Comparison of ENCODE assay signal across 36 cellular contexts in the genomic region with DNA sequence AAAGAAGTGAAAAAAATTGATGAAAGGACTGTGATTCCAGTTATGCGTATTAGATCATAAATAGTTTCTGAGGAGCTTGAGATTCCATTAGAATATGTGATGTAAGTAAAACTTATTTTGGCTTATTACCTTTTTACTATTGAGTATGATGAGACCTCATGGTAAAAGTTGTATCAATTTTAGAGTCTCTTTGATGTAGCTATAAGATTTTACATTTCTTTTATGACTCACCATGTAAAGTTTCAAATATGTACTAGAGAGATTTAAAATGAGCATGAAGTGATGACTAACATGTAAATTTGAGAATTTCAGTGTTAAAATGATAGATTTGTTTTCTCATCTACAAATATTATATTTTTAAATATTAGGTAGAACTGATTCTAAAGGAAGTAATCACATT.
DNase-seq lines count a peak whose midpoint lies in the region; ATAC-seq, FAIRE-seq and TF ChIP-seq lines count a peak whose summit lies in the region.
"Had no signal": no experiment of that assay in that cellular context is flagged by ENCODE, and none has a peak within 500 bp of the region (broad histone marks: within the 10 kb centered on the region; RNA-seq: fewer than 3 reads in every experiment).

No MANE protein-coding gene starts in this region.

- peaks cover 6% of the 10 kb centered on the region for H3K4me1 Mint-ChIP-seq in activated CD4-positive, alpha-beta T cell treated with anti-CD3 and anti-CD28 coated beads for 36 hours
- no peaks in the 10 kb centered on the region for H3K4me1 Mint-ChIP-seq in activated CD4-positive, alpha-beta T cell treated with anti-CD3 and anti-CD28 coated beads, Interleukin-2, amount 10 ng/mL, durations not matched to agents 24 days and 14 days
- H3K4me1 Mint-ChIP-seq: B cell; CD14-positive monocyte; CD4-positive, alpha-beta memory T cell; CD4-positive, CD25-positive, alpha-beta regulatory T cell; CD8-positive, alpha-beta memory T cell had no signal

- H3K27ac Mint-ChIP-seq in activated CD4-positive, alpha-beta T cell treated with anti-CD3 and anti-CD28 coated beads for 36 hours, result no peak overlapping the region
- no peak overlapping the region for H3K27ac Mint-ChIP-seq in activated CD4-positive, alpha-beta T cell treated with anti-CD3 and anti-CD28 coated beads, Interleukin-2, amount 10 ng/mL, durations not matched to agents 24 days and 14 days
- H3K27ac Mint-ChIP-seq in activated naive CD4-positive, alpha-beta T cell treated with anti-CD3 and anti-CD28 coated beads, Interleukin-2, amount 50 U/mL, for 72 hours, result no peak overlapping the region
- H3K27ac Mint-ChIP-seq: B cell; CD14-positive monocyte; CD4-positive, alpha-beta memory T cell; CD4-positive, alpha-beta T cell; CD4-positive, CD25-positive, alpha-beta regulatory T cell; CD8-positive, alpha-beta memory T cell; CD8-positive, alpha-beta T cell had no signal

- TF ChIP-seq POLR2A in A549 (IDR thresholded peaks at IDR 0.05; ENCODE audit: low read length), result no peak

- H3K36me3 Mint-ChIP-seq in activated CD4-positive, alpha-beta T cell treated with anti-CD3 and anti-CD28 coated beads for 36 hours (ENCODE audit: low read depth), result no peaks in the 10 kb centered on the region
- no peaks in the 10 kb centered on the region for H3K36me3 Mint-ChIP-seq in activated CD4-positive, alpha-beta T cell treated with anti-CD3 and anti-CD28 coated beads, Interleukin-2, amount 10 ng/mL, durations not matched to agents 24 days and 14 days (ENCODE audit: low read depth)
- H3K36me3 Mint-ChIP-seq in activated naive CD4-positive, alpha-beta T cell treated with anti-CD3 and anti-CD28 coated beads, Interleukin-2, amount 50 U/mL, for 72 hours, result no peaks in the 10 kb centered on the region
- H3K36me3 Mint-ChIP-seq: CD14-positive monocyte; CD4-positive, alpha-beta memory T cell; CD4-positive, CD25-positive, alpha-beta regulatory T cell; CD8-positive, alpha-beta memory T cell; CD8-positive, alpha-beta T cell had no signal

- FAIRE-seq in A549 (lab: Jason Lieb, UNC), result no peak
- FAIRE-seq: A204.1, D721Med had no signal

- peak; percentile 43 to 60 for ATAC-seq in activated CD4-positive, CD25-positive, alpha-beta regulatory T cell treated with anti-CD3 and anti-CD28 coated beads, Interleukin-2, amount 50 U/mL, for 24 hours
- ATAC-seq in activated CD4-positive, alpha-beta T cell treated with anti-CD3 and anti-CD28 coated beads for 36 hours, result peak; percentile 72
- ATAC-seq in activated naive CD4-positive, alpha-beta T cell treated with anti-CD3 and anti-CD28 coated beads, Interleukin-2, amount 50 U/mL, for 72 hours, result peak; percentile 39 to 92
- no peak for ATAC-seq in A549
- ATAC-seq: CD8-positive, alpha-beta T cell had no signal

- intact Hi-C loops in activated CD4-positive, alpha-beta T cell treated with anti-CD3 and anti-CD28 coated beads for 36 hours (cut with DNase I, micrococcal nuclease), result no loop called here
- intact Hi-C loops in activated CD4-positive, alpha-beta T cell treated with anti-CD3 and anti-CD28 coated beads, Interleukin-2, amount 10 ng/mL, durations not matched to agents 24 days and 14 days (cut with micrococcal nuclease), result no loop called here
- intact Hi-C loops in A673 (cut with micrococcal nuclease; ENCODE audit: unreplicated experiment), result no loop called here

- no peak overlapping the region for H3K4me3 ChIP-seq in A549
- no peak overlapping the region for H3K4me3 ChIP-seq in A673 (ENCODE audit: low read depth, low read length, poor library complexity, severe bottlenecking)
- H3K4me3 ChIP-seq: BLaER1; BLaER1 treated with 17β-estradiol and CSF1 and Interleukin-3, amounts not matched to agents 10 nM and 100 nM had no signal

- no peak overlapping the region for H3K4me2 ChIP-seq in A549
- H3K4me2 ChIP-seq: BLaER1; BLaER1 treated with 17β-estradiol and CSF1 and Interleukin-3, amounts not matched to agents 10 nM and 100 nM had no signal

- H3K27ac ChIP-seq in A549 (no peak overlapping the region), A673 (ENCODE audit: low read depth, low read length, poor library complexity, severe bottlenecking) (no peak overlapping the region)
- H3K27ac ChIP-seq: 22Rv1; BLaER1; BLaER1 treated with 17β-estradiol and CSF1 and Interleukin-3, amounts not matched to agents 10 nM and 100 nM; C4-2B had no signal

- no peak overlapping the region for H3K4me3 Mint-ChIP-seq in activated CD4-positive, alpha-beta T cell treated with anti-CD3 and anti-CD28 coated beads for 36 hours
- no peak overlapping the region for H3K4me3 Mint-ChIP-seq in activated CD4-positive, alpha-beta T cell treated with anti-CD3 and anti-CD28 coated beads, Interleukin-2, amount 10 ng/mL, durations not matched to agents 24 days and 14 days
- H3K4me3 Mint-ChIP-seq: B cell; CD14-positive monocyte; CD4-positive, alpha-beta memory T cell; CD4-positive, alpha-beta T cell; CD4-positive, CD25-positive, alpha-beta regulatory T cell; CD8-positive, alpha-beta memory T cell; CD8-positive, alpha-beta T cell had no signal

- no peak for TF ChIP-seq CTCF in A549 (IDR thresholded peaks at IDR 0.05)
- TF ChIP-seq CTCF in A673 (conservative IDR thresholded peaks at IDR 0.05; ENCODE audit: low read depth, low read length), result no peak

- DNase-seq in activated CD4-positive, CD25-positive, alpha-beta regulatory T cell (lab: John Stamatoyannopoulos, UW), result no peak
- DNase-seq in activated CD4-positive, alpha-beta T cell treated with anti-CD3 and anti-CD28 coated beads for 36 hours, result no peak
- DNase-seq in activated CD4-positive, alpha-beta T cell treated with anti-CD3 and anti-CD28 coated beads, Interleukin-2, amount 10 ng/mL, durations not matched to agents 24 days and 14 days, result no peak
- no peak for DNase-seq in activated naive CD4-positive, alpha-beta T cell treated with anti-CD3 and anti-CD28 coated beads, Interleukin-2, amount 50 U/mL, for 72 hours (ENCODE audit: low spot score in 2 of 2)
- DNase-seq in activated naive CD4-positive, alpha-beta T cell (lab: John Stamatoyannopoulos, UW), result no peak
- DNase-seq in A549 (ENCODE audit: low read depth in 1 of 2, low spot score in 1 of 2) (no peak), A673 (ENCODE audit: low spot score) (no peak)
- DNase-seq: 8988T; ACHN; AML-193; BE2C; C1 segment of cervical spinal cord; Caco-2; Calu3; CD4-positive, alpha-beta memory T cell; CD4-positive, alpha-beta T cell; CD4-positive, CD25-positive, alpha-beta regulatory T cell; CD8-positive, alpha-beta memory T cell; CD8-positive, alpha-beta T cell; COR-L47; DMS 273 treated with DMSO at 0.1 percent for 48 hours; DMS153; DMS53; DMS79; DMS79 treated with DMSO at 0.1 percent for 48 hours; DND-41; EL had no signal

- no peaks in the 10 kb centered on the region for H3K36me3 ChIP-seq in A673 (ENCODE audit: insufficient read depth, low read length, poor library complexity, severe bottlenecking)
- H3K36me3 ChIP-seq: BE2C; BLaER1; BLaER1 treated with 17β-estradiol and CSF1 and Interleukin-3, amounts not matched to agents 10 nM and 100 nM had no signal

- CTCF ChIA-PET in activated CD4-positive, alpha-beta T cell treated with anti-CD3 and anti-CD28 coated beads for 36 hours (lab: Charles Lee), result interaction anchor here (1.2 kb wide), 1 partner anchor 13 kb away, joined by 3 read pairs; no protein-coding TSS in a partner anchor
- CTCF ChIA-PET in A549 (lab: Yijun Ruan, JAX), result interaction anchor here (1.2 to 1.3 kb wide), 2 partner anchors 185 to 803 kb away, joined by 3 read pairs; no protein-coding TSS in a partner anchor
- CTCF ChIA-PET in A673 (lab: Charles Lee), result no interaction called here

- no peaks in the 10 kb centered on the region for H3K9me3 Mint-ChIP-seq in activated CD4-positive, alpha-beta T cell treated with anti-CD3 and anti-CD28 coated beads for 36 hours (ENCODE audit: low read depth)
- peaks cover 4% of the 10 kb centered on the region for H3K9me3 Mint-ChIP-seq in activated CD4-positive, alpha-beta T cell treated with anti-CD3 and anti-CD28 coated beads, Interleukin-2, amount 10 ng/mL, durations not matched to agents 24 days and 14 days
- peaks cover 0 to 8% of the 10 kb centered on the region in 2 donors for H3K9me3 Mint-ChIP-seq in activated naive CD4-positive, alpha-beta T cell treated with anti-CD3 and anti-CD28 coated beads, Interleukin-2, amount 50 U/mL, for 72 hours
- H3K9me3 Mint-ChIP-seq: CD4-positive, alpha-beta T cell; CD8-positive, alpha-beta T cell had no signal

- no peak for TF ChIP-seq EP300 in A549 (IDR thresholded peaks at IDR 0.05)

- POLR2A ChIA-PET in activated CD4-positive, alpha-beta T cell treated with anti-CD3 and anti-CD28 coated beads for 36 hours (lab: Charles Lee), result interaction anchor here (0.6 kb wide), 1 partner anchor 349 kb away, joined by 5 read pairs; no protein-coding TSS in a partner anchor
- POLR2A ChIA-PET in A549 (lab: Yijun Ruan, JAX) (no interaction called here), A673 (lab: Charles Lee; ENCODE audit: low non-redundant PET) (no interaction called here)

- H3K9me3 ChIP-seq in A549 (no peaks in the 10 kb centered on the region), A673 (ENCODE audit: low read depth, low read length, poor library complexity, severe bottlenecking) (no peaks in the 10 kb centered on the region)
- H3K9me3 ChIP-seq: BE2C; BLaER1; BLaER1 treated with 17β-estradiol and CSF1 and Interleukin-3, amounts not matched to agents 10 nM and 100 nM; Caco-2 had no signal

- H3K27me3 ChIP-seq in A673 (replicated peaks; ENCODE audit: insufficient read depth, low read depth, low read length, poor library complexity), result no peaks in the 10 kb centered on the region
- H3K27me3 ChIP-seq: BE2C; BLaER1; BLaER1 treated with 17β-estradiol and CSF1 and Interleukin-3, amounts not matched to agents 10 nM and 100 nM had no signal

- no TSS peak for BruUV-seq in A673 (replicated peaks; lab: Mats Ljungman, UMichigan)

- peaks cover 28% of the 10 kb centered on the region for H3K27me3 Mint-ChIP-seq in activated CD4-positive, alpha-beta T cell treated with anti-CD3 and anti-CD28 coated beads for 36 hours
- H3K27me3 Mint-ChIP-seq in activated CD4-positive, alpha-beta T cell treated with anti-CD3 and anti-CD28 coated beads, Interleukin-2, amount 10 ng/mL, durations not matched to agents 24 days and 14 days, result peaks cover 2% of the 10 kb centered on the region

- no peak for TF ChIP-seq RAD21 in A549 (conservative IDR thresholded peaks at IDR 0.05 in 1 of 2, IDR thresholded peaks at IDR 0.05 in 1 of 2)

- H3K4me1 ChIP-seq in A549 (no peaks in the 10 kb centered on the region), A673 (ENCODE audit: insufficient read depth, low read length, poor library complexity, severe bottlenecking) (no peaks in the 10 kb centered on the region)
- H3K4me1 ChIP-seq: BE2C; BLaER1; BLaER1 treated with 17β-estradiol and CSF1 and Interleukin-3, amounts not matched to agents 10 nM and 100 nM; Caco-2 had no signal

- 86% methylated on average over 1 of the region's 1 CpG for WGBS in A549 (ENCODE audit: missing lambda C conversion rate)

TF ChIP-seq in A549, 52 proteins besides CTCF, POLR2A, EP300 and RAD21 (continues in another document):
- no peak for TF ChIP-seq FOSL2 (IDR thresholded peaks at IDR 0.05)
- TF ChIP-seq FOSL2 (CRISPR knock-in tag; IDR thresholded peaks at IDR 0.05), result 0 out of 2 replicates have a peak, but pooled peaks have one; percentile 7

Comparison
In these comparisons a context has a peak if more than half of its experiments do, and no peak if none do; other contexts are left out.
1. ATAC-seq: peak in activated CD4-positive, CD25-positive, alpha-beta regulatory T cell treated with anti-CD3 and anti-CD28 coated beads, Interleukin-2, amount 50 U/mL, for 24 hours (2 of 2), activated CD4-positive, alpha-beta T cell treated with anti-CD3 and anti-CD28 coated beads for 36 hours (single experiment) and activated naive CD4-positive, alpha-beta T cell treated with anti-CD3 and anti-CD28 coated beads, Interleukin-2, amount 50 U/mL, for 72 hours (2 of 2); none in A549 (0 of 2).